1 cellular context compared by ENCODE assay signal in the genomic region with DNA sequence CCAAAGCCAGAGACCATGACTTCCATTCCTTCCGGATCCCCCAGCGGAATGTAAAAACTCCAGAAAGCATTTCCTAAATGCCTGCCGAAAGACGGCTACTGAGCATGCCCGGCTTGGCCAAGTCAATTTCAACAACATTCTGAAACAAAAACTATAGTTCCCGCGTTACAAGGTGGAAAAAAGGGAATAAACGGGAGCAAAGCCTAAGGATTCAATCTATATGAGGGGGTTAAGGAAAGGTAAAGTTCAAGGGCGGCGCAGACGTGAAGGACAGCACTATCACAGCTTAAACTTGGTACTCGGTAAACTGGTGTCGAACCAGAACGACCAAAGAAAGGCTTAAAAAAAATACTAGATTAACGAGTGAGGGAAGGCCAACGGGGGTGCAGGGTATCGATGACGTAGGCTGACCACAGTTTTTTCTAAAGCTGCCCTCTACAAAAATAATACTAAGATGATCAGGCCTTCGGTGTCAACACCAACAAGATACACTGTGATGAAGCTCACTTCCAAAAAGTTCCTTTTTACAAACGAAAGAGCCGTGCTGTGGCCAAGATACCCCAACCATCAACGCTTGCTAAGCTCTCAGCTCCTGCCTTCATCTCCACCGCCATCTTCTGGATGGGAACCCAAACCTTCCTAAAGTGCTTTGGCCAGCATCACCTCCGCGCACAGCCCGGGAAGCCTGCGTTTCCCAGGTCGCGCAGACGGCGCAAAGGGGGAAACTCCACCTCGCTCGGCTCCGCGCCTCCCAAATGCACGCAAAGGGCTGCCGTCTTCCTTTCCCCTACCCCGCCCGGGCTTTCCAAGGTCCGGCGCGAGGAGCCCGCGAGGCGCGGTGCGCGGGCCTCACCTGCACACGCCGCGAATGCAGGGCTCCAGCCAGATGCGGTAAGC.
TF ChIP-seq lines count a peak whose summit lies in the region.

No MANE protein-coding gene starts in this region.

TF ChIP-seq in H1, 55 proteins besides CTCF, POLR2A, EP300 and RAD21:
- TF ChIP-seq KDM4A (IDR thresholded peaks at IDR 0.05; ENCODE audit: low read depth, low read length, severe bottlenecking), result no peak
- TF ChIP-seq POU5F1 (IDR thresholded peaks at IDR 0.05; ENCODE audit: low read depth, low read length), result no peak
- no peak; the same call in 1 of the 2 replicates for TF ChIP-seq RBBP5 (IDR thresholded peaks at IDR 0.05; ENCODE audit: borderline replicate concordance, low read depth, low read length)
- TF ChIP-seq TAF7 (optimal IDR thresholded peaks at IDR 0.05; ENCODE audit: borderline replicate concordance, low read depth, low read length), result no peak
- no peak for TF ChIP-seq CBX8 (IDR thresholded peaks at IDR 0.05; ENCODE audit: borderline replicate concordance, low read depth, low read length)
- 0 out of 2 replicates have a peak, but pooled peaks have one; percentile 14 for TF ChIP-seq YY1 (IDR thresholded peaks at IDR 0.05; ENCODE audit: low read depth, low read length)
- no peak for TF ChIP-seq SP1 (IDR thresholded peaks at IDR 0.05; ENCODE audit: low read depth, low read length)
- no peak for TF ChIP-seq SRF (IDR thresholded peaks at IDR 0.05; ENCODE audit: low read depth, low read length)
- peak; percentile 38 to 67; a peak in 2 of 4 replicates for TF ChIP-seq SIN3A (conservative IDR thresholded peaks at IDR 0.05 in 1 of 2, IDR thresholded peaks at IDR 0.05 in 1 of 2; ENCODE audit: low read depth in 1 of 2, low read length in 2 of 2)
- TF ChIP-seq, protein P1, sequence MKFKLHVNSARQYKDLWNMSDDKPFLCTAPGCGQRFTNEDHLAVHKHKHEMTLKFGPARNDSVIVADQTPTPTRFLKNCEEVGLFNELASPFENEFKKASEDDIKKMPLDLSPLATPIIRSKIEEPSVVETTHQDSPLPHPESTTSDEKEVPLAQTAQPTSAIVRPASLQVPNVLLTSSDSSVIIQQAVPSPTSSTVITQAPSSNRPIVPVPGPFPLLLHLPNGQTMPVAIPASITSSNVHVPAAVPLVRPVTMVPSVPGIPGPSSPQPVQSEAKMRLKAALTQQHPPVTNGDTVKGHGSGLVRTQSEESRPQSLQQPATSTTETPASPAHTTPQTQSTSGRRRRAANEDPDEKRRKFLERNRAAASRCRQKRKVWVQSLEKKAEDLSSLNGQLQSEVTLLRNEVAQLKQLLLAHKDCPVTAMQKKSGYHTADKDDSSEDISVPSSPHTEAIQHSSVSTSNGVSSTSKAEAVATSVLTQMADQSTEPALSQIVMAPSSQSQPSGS (IDR thresholded peaks at IDR 0.05; ENCODE audit: low read length), result 0 out of 2 replicates have a peak, but pooled peaks have one; percentile 27
- TF ChIP-seq, protein P2, sequence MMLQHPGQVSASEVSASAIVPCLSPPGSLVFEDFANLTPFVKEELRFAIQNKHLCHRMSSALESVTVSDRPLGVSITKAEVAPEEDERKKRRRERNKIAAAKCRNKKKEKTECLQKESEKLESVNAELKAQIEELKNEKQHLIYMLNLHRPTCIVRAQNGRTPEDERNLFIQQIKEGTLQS (IDR thresholded peaks at IDR 0.05; ENCODE audit: insufficient read depth, low read depth, low read length), result no peak
- peak; percentile 9; the same call in 1 of the 2 replicates for TF ChIP-seq NRF1 (IDR thresholded peaks at IDR 0.05; ENCODE audit: low read depth, low read length)
- TF ChIP-seq, protein P3, sequence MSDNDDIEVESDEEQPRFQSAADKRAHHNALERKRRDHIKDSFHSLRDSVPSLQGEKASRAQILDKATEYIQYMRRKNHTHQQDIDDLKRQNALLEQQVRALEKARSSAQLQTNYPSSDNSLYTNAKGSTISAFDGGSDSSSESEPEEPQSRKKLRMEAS (IDR thresholded peaks at IDR 0.05), result no peak
- TF ChIP-seq TEAD4 (IDR thresholded peaks at IDR 0.05; ENCODE audit: low read depth, low read length), result no peak
- TF ChIP-seq HDAC2 (IDR thresholded peaks at IDR 0.05; ENCODE audit: borderline replicate concordance in 1 of 2, low read depth in 2 of 2, low read length in 2 of 2), result no peak
- no peak for TF ChIP-seq RNF2 (IDR thresholded peaks at IDR 0.05; ENCODE audit: borderline replicate concordance, low read depth, low read length, missing control alignments, poor library complexity, severe bottlenecking)
- TF ChIP-seq ASH2L (IDR thresholded peaks at IDR 0.05; ENCODE audit: low read length), result no peak
- TF ChIP-seq SAP30 (IDR thresholded peaks at IDR 0.05; ENCODE audit: insufficient read depth, insufficient replicate concordance, low read length), result peak; percentile 65
- TF ChIP-seq RFX5 (IDR thresholded peaks at IDR 0.05; ENCODE audit: borderline replicate concordance, low read depth, low read length), result no peak
- TF ChIP-seq RXRA (IDR thresholded peaks at IDR 0.05; ENCODE audit: insufficient read depth, low read depth, low read length), result no peak
- TF ChIP-seq SP2 (IDR thresholded peaks at IDR 0.05; ENCODE audit: low read length), result no peak
- no peak for TF ChIP-seq SIRT6 (IDR thresholded peaks at IDR 0.05; ENCODE audit: low read length)
- TF ChIP-seq CREB1 (IDR thresholded peaks at IDR 0.05), result peak; percentile 50
- TF ChIP-seq JUND (IDR thresholded peaks at IDR 0.05; ENCODE audit: low read length), result no peak
- TF ChIP-seq BACH1 (IDR thresholded peaks at IDR 0.05; ENCODE audit: low read length), result no peak
